Comparison of ENCODE assay signal across 10 cellular contexts in the genomic region with DNA sequence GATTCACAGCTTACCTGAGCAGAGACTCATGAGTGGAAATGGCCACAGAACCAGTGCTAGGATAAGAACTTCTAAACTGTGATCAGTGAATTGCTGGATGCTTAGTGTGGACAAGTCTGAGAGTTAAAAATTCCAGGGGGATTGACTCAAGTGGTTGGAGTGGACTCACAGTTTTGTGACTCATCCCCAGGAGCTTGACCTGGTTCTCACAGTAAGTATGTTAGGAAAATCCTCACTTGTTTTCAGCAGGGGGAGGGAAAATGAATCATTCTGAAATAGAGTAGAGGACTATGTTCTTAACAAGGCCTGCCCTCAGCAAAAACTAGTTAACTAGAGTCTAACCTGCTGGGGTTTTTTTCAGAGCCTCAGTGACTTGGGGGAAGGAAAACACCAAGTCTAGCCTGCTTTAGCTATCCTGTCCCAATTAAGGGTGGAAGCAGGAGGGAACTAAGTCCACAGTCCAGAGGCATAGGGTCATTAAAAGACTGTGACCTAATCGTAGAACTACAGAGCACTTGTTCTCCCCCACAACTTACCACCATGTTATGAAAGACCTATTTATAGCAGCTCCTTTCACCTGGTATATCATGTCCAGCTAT. TPM values are rescaled to one million over a fixed set of nuclear protein-coding genes. Genes with fewer than 3 reads are reported as not detected.
A peak's percentile ranks its signal among the peaks of the same experiment; 100 is the strongest.
DNase-seq lines count a peak whose midpoint lies in the region; ATAC-seq, FAIRE-seq and TF ChIP-seq lines count a peak whose summit lies in the region.
"Had no signal": no experiment of that assay in that cellular context is flagged by ENCODE, and none has a peak within 500 bp of the region (broad histone marks: within the 10 kb centered on the region; RNA-seq: fewer than 3 reads in every experiment).

No MANE protein-coding gene starts in this region.

- TF ChIP-seq CTCF in A549 (IDR thresholded peaks at IDR 0.05) (no peak), bronchial epithelial cell (IDR thresholded peaks at IDR 0.05; ENCODE audit: insufficient read depth, low read length, severe bottlenecking) (no peak), liver (IDR thresholded peaks at IDR 0.05; ENCODE audit: low read depth, low read length, missing input control) (no peak)

- peak overlapping the region; percentile 68 to 89 for H3K27ac ChIP-seq in A549
- H3K27ac ChIP-seq in HUES48 (ENCODE audit: low read depth, low read length): peak overlapping the region; percentile 78
- H3K27ac ChIP-seq in liver (ENCODE audit: low read depth in 1 of 2, low read length in 2 of 2): peak overlapping the region; percentile 6 to 50
- H3K27ac ChIP-seq in CD4-positive, alpha-beta memory T cell (ENCODE audit: low read depth, low read length): no peak overlapping the region
- H3K27ac ChIP-seq: BLaER1 treated with 17β-estradiol and CSF1 and Interleukin-3, amounts not matched to agents 10 nM and 100 nM had no signal

- H3K9ac ChIP-seq in HUES48 (ENCODE audit: low read depth, low read length) (no peak overlapping the region), liver (ENCODE audit: low read depth in 1 of 2, low read length in 2 of 2) (no peak overlapping the region)
- H3K9ac ChIP-seq: BLaER1 treated with 17β-estradiol and CSF1 and Interleukin-3, amounts not matched to agents 10 nM and 100 nM had no signal

- no peaks in the 10 kb centered on the region for H3K9me3 Mint-ChIP-seq in CD4-positive, alpha-beta memory T cell

- peak overlapping the region; percentile 19; the same call in 1 of the 3 replicates for H3K4me3 ChIP-seq in A549
- no peak overlapping the region for H3K4me3 ChIP-seq in HUES48 (ENCODE audit: low read depth, low read length)
- H3K4me3 ChIP-seq in bronchial epithelial cell (ENCODE audit: low read depth, low read length): no peak overlapping the region
- H3K4me3 ChIP-seq in liver (ENCODE audit: low read depth in 1 of 3, low read length in 3 of 3): no peak overlapping the region
- H3K4me3 ChIP-seq in CD4-positive, alpha-beta memory T cell (ENCODE audit: low read length in 2 of 2): no peak overlapping the region
- H3K4me3 ChIP-seq: BLaER1 treated with 17β-estradiol and CSF1 and Interleukin-3, amounts not matched to agents 10 nM and 100 nM had no signal

- WGBS in A549 (ENCODE audit: missing lambda C conversion rate): 5% methylated on average over 1 of the region's 1 CpG
- WGBS in liver: 32% methylated on average over 1 of the region's 1 CpG

- no peaks in the 10 kb centered on the region for H3K36me3 Mint-ChIP-seq in CD4-positive, alpha-beta memory T cell

- intact Hi-C loops in CD4-positive, alpha-beta memory T cell (cut with micrococcal nuclease): no loop called here

- no peak overlapping the region for H3K4me3 Mint-ChIP-seq in CD4-positive, alpha-beta memory T cell

- H3K27me3 ChIP-seq in HUES48 (ENCODE audit: control insufficient read depth, insufficient read depth, low read length) (0 out of 2 replicates have a peak, but pooled peaks cover 5% of the 10 kb centered on the region), bronchial epithelial cell (ENCODE audit: control insufficient read depth, insufficient read depth, low read length) (no peaks in the 10 kb centered on the region), liver (ENCODE audit: control insufficient read depth in 4 of 4, insufficient read depth in 4 of 4, low read length in 3 of 4) (no peaks in the 10 kb centered on the region)
- H3K27me3 ChIP-seq in CD4-positive, alpha-beta memory T cell (ENCODE audit: insufficient read depth, low read length): no peaks in the 10 kb centered on the region
- H3K27me3 ChIP-seq: BLaER1 treated with 17β-estradiol and CSF1 and Interleukin-3, amounts not matched to agents 10 nM and 100 nM had no signal

- peak; percentile 98 for FAIRE-seq in A549 (lab: Jason Lieb, UNC)
- FAIRE-seq in bronchial epithelial cell (lab: Jason Lieb, UNC): peak; percentile 23

- no peak overlapping the region for H3K27ac Mint-ChIP-seq in CD4-positive, alpha-beta memory T cell

- POLR2A ChIA-PET in A549 (lab: Yijun Ruan, JAX): interaction anchor here (0.5 to 1.0 kb wide), 3 partner anchors 11 to 75 kb away, joined by 3 to 10 read pairs (median 3); a partner anchor contains a TSS
- POLR2A ChIA-PET in CD4-positive, alpha-beta memory T cell (lab: Charles Lee; ENCODE audit: partially characterized antibody): interaction anchor here (0.6 kb wide), 1 partner anchor 125 kb away, joined by 4 read pairs; no protein-coding TSS in a partner anchor

- CTCF ChIA-PET in A549 (lab: Yijun Ruan, JAX): interaction anchor here (1.0 kb wide), 1 partner anchor 10 kb away, joined by 3 read pairs; a partner anchor contains a TSS
- CTCF ChIA-PET in CD4-positive, alpha-beta memory T cell (lab: Charles Lee; ENCODE audit: partially characterized antibody): interaction anchor here (0.7 to 1.2 kb wide), 3 partner anchors 13 to 105 kb away, joined by 3 read pairs; a partner anchor contains a TSS

- TF ChIP-seq POLR2A in A549 (IDR thresholded peaks at IDR 0.05; ENCODE audit: low read length): no peak

- H3K4me2 ChIP-seq in A549: peak overlapping the region; percentile 82
- H3K4me2 ChIP-seq: BLaER1 treated with 17β-estradiol and CSF1 and Interleukin-3, amounts not matched to agents 10 nM and 100 nM had no signal

- TF ChIP-seq RAD21 in A549 (conservative IDR thresholded peaks at IDR 0.05 in 1 of 2, IDR thresholded peaks at IDR 0.05 in 1 of 2): no peak
- no peak for TF ChIP-seq RAD21 in liver (IDR thresholded peaks at IDR 0.05)

- H3K27me3 Mint-ChIP-seq in CD4-positive, alpha-beta memory T cell: no peaks in the 10 kb centered on the region

- DNase-seq in A549 (ENCODE audit: low read depth in 1 of 2, low spot score in 1 of 2) (peak; percentile 83 to 92), bronchial epithelial cell (ENCODE audit: low read depth) (peak; percentile 99), iPS-NIHi7 (ENCODE audit: extremely low spot score) (no peak)
- no peak for DNase-seq in CD4-positive, alpha-beta memory T cell
- DNase-seq: anterior cingulate cortex had no signal

- ATAC-seq in A549: peak; percentile 91 to 93
- ATAC-seq in HG03520 (IDR thresholded peaks at IDR 0.05; ENCODE audit: unreplicated experiment): no peak
- ATAC-seq in HG03378 (IDR thresholded peaks at IDR 0.05; ENCODE audit: unreplicated experiment): no peak

- TF ChIP-seq EP300 in A549 (IDR thresholded peaks at IDR 0.05): peak in 1 of 2 experiments; percentile 38; a peak in 1 of 5 replicates

- H3K4me1 Mint-ChIP-seq in CD4-positive, alpha-beta memory T cell: peaks cover 2 to 21% (median 6%) of the 10 kb centered on the region in 4 donors

- H3K9me3 ChIP-seq in A549 (no peaks in the 10 kb centered on the region), HUES48 (ENCODE audit: control insufficient read depth, insufficient read depth, low read length) (no peaks in the 10 kb centered on the region), liver (ENCODE audit: control insufficient read depth in 4 of 4, low read length in 3 of 4) (no peaks in the 10 kb centered on the region)
- no peaks in the 10 kb centered on the region for H3K9me3 ChIP-seq in CD4-positive, alpha-beta memory T cell (ENCODE audit: control insufficient read depth in 1 of 2, low read length in 2 of 2)
- H3K9me3 ChIP-seq: BLaER1 treated with 17β-estradiol and CSF1 and Interleukin-3, amounts not matched to agents 10 nM and 100 nM had no signal

- H3K4me1 ChIP-seq in A549: peaks cover 51% of the 10 kb centered on the region
- peaks cover 39% of the 10 kb centered on the region for H3K4me1 ChIP-seq in HUES48 (ENCODE audit: control insufficient read depth, insufficient read depth, low read length)
- H3K4me1 ChIP-seq in liver (ENCODE audit: control insufficient read depth in 4 of 4, insufficient read depth in 4 of 4, low read length in 3 of 4): peaks cover 0 to 31% (median 17%) of the 10 kb centered on the region in 4 donors
- H3K4me1 ChIP-seq in CD4-positive, alpha-beta memory T cell (ENCODE audit: insufficient read depth, low read length): no peaks in the 10 kb centered on the region

- H3K36me3 ChIP-seq in HUES48 (ENCODE audit: control insufficient read depth, insufficient read depth, low read length): no peaks in the 10 kb centered on the region
- no peaks in the 10 kb centered on the region for H3K36me3 ChIP-seq in bronchial epithelial cell (ENCODE audit: control insufficient read depth, insufficient read depth, low read length)
- H3K36me3 ChIP-seq in liver (ENCODE audit: control insufficient read depth in 4 of 4, insufficient read depth in 3 of 4, low read depth in 1 of 4, low read length in 3 of 4): no peaks in the 10 kb centered on the region
- H3K36me3 ChIP-seq in CD4-positive, alpha-beta memory T cell (ENCODE audit: insufficient read depth, low read length): no peaks in the 10 kb centered on the region
- H3K36me3 ChIP-seq: BLaER1 treated with 17β-estradiol and CSF1 and Interleukin-3, amounts not matched to agents 10 nM and 100 nM had no signal

RNA-seq across cellular contexts. Expression of a gene that starts 6.1 kb away (rescaled TPM):
- polyA plus RNA-seq in A549 (2011; rRNA removed) (53.6 and 77.9 TPM in 2 replicates), A549 (2017; fragmentation: RNase III; extraction: RNeasy Plus Mini Kit Qiagen cat#74134 plus additional on column Dnase treatment) (37.0 to 43.1 TPM (median 42.2 TPM) in 3 replicates), liver (10 to 100 TPM in 1 of 2 donors, 1 to 10 TPM in 1; 5.8 to 12.9 TPM)
- 13.7 and 15.4 TPM in 2 replicates for polyA plus RNA-seq in A549 (2012; cell fraction: cytosol; rRNA removed)
- 3.8 and 5.3 TPM in 2 replicates for polyA plus RNA-seq in A549 (2012; cell fraction: nucleus; rRNA removed)
- 25.0 and 29.7 TPM in 2 replicates for polyA minus RNA-seq in A549 (2011; rRNA and poly(A)+ RNA removed)
- total RNA-seq in bronchial epithelial cell (15.3 and 21.0 TPM in 2 replicates), liver (10 to 100 TPM; 12.4 to 20.6 TPM)
- total RNA-seq in CD4-positive, alpha-beta memory T cell: 10 to 100 TPM; 70.4 to 75.0 TPM
- 10 to 100 TPM; 70.5 to 72.2 TPM for polyA plus RNA-seq in CD4-positive, alpha-beta memory T cell

RNA-seq across cellular contexts. Expression of a gene that starts 10.5 kb away (rescaled TPM):
- polyA plus RNA-seq in A549 (2011; rRNA removed) (33.5 and 64.8 TPM in 2 replicates), A549 (2017; fragmentation: RNase III; extraction: RNeasy Plus Mini Kit Qiagen cat#74134 plus additional on column Dnase treatment) (48.8 to 52.4 TPM (median 49.8 TPM) in 3 replicates), liver (10 to 100 TPM in 1 of 2 donors, 1 to 10 TPM in 1; 9.9 to 25.8 TPM)
- 14.0 and 16.0 TPM in 2 replicates for polyA plus RNA-seq in A549 (2012; cell fraction: cytosol; rRNA removed)
- polyA plus RNA-seq in A549 (2012; cell fraction: nucleus; rRNA removed): 5.8 and 8.7 TPM in 2 replicates
- 2.4 and 2.8 TPM in 2 replicates for polyA minus RNA-seq in A549 (2011; rRNA and poly(A)+ RNA removed)
- total RNA-seq in bronchial epithelial cell (5.0 and 10.1 TPM in 2 replicates), liver (1 to 10 TPM; 3.1 to 5.6 TPM)
- total RNA-seq in CD4-positive, alpha-beta memory T cell: 10 to 100 TPM; 15.0 to 17.0 TPM
- polyA plus RNA-seq in CD4-positive, alpha-beta memory T cell: 10 to 100 TPM; 15.2 to 16.3 TPM

RNA-seq across cellular contexts. Expression of a gene that starts 56.3 kb away (rescaled TPM):
- polyA plus RNA-seq in A549 (2011; rRNA removed) (37.4 and 47.1 TPM in 2 replicates), A549 (2017; fragmentation: RNase III; extraction: RNeasy Plus Mini Kit Qiagen cat#74134 plus additional on column Dnase treatment) (29.6 to 32.0 TPM (median 30.0 TPM) in 3 replicates), liver (10 to 100 TPM in 1 of 2 donors, 1 to 10 TPM in 1; 5.9 to 28.8 TPM)
- 12.7 and 14.7 TPM in 2 replicates for polyA plus RNA-seq in A549 (2012; cell fraction: cytosol; rRNA removed)
- 8.1 and 9.9 TPM in 2 replicates for polyA plus RNA-seq in A549 (2012; cell fraction: nucleus; rRNA removed)
- polyA minus RNA-seq in A549 (2011; rRNA and poly(A)+ RNA removed): 66.8 and 76.4 TPM in 2 replicates
- total RNA-seq in bronchial epithelial cell (109 and 140 TPM in 2 replicates), liver (100 to 1,000 TPM in 1 of 2 donors, 10 to 100 TPM in 1; 41.1 to 121 TPM)
- 10 to 100 TPM; 75.2 to 78.7 TPM for total RNA-seq in CD4-positive, alpha-beta memory T cell
- 100 to 1,000 TPM in 1 of 2 donors, 10 to 100 TPM in 1; 99.6 to 133 TPM for polyA plus RNA-seq in CD4-positive, alpha-beta memory T cell

RNA-seq across cellular contexts. Expression of a gene that starts 56.6 kb away (rescaled TPM):
- polyA plus RNA-seq in A549 (2011; rRNA removed) (37.6 and 68.3 TPM in 2 replicates), A549 (2017; fragmentation: RNase III; extraction: RNeasy Plus Mini Kit Qiagen cat#74134 plus additional on column Dnase treatment) (53.0 to 68.2 TPM (median 53.0 TPM) in 3 replicates), liver (10 to 100 TPM; 14.5 to 22.0 TPM)
- 16.0 and 19.8 TPM in 2 replicates for polyA plus RNA-seq in A549 (2012; cell fraction: cytosol; rRNA removed)
- 9.4 and 9.8 TPM in 2 replicates for polyA plus RNA-seq in A549 (2012; cell fraction: nucleus; rRNA removed)
- polyA minus RNA-seq in A549 (2011; rRNA and poly(A)+ RNA removed): 12.7 and 15.5 TPM in 2 replicates
- total RNA-seq in bronchial epithelial cell (26.3 and 47.0 TPM in 2 replicates), liver (10 to 100 TPM; 21.1 to 29.7 TPM)
- total RNA-seq in CD4-positive, alpha-beta memory T cell: 10 to 100 TPM; 31.2 to 34.6 TPM
- 10 to 100 TPM; 45.9 to 72.8 TPM for polyA plus RNA-seq in CD4-positive, alpha-beta memory T cell

Comparison
In these comparisons a context has a peak if more than half of its experiments do, and no peak if none do; other contexts are left out.
1. ATAC-seq: peak in A549 (2 of 2); none in HG03520 (single experiment) and HG03378 (single experiment).
2. DNase-seq: peak in A549 (2 of 2) and bronchial epithelial cell (single experiment); none in CD4-positive, alpha-beta memory T cell (0 of 5) and iPS-NIHi7 (single experiment).